ENCODE assay signal across 1 cellular context in genomic region chr17:39576187-39576586, GRCh38.
TF ChIP-seq lines count a peak whose summit lies in the region.

No MANE protein-coding gene starts in this region.

TF ChIP-seq in K562, 482 proteins besides CTCF, POLR2A, EP300 and RAD21:
- TF ChIP-seq CHD1 (IDR thresholded peaks at IDR 0.05; ENCODE audit: low read length) (no peak), SPI1 (IDR thresholded peaks at IDR 0.05; ENCODE audit: borderline replicate concordance, low read depth, low read length) (no peak), ZNF699 (CRISPR knock-in tag; IDR thresholded peaks at IDR 0.05; ENCODE audit: insufficient replicate concordance) (no peak)
TF ChIP-seq in K562: peak in this region for 0.
